24 cellular contexts compared by ENCODE assay signal in genomic region chr14:89731534-89731933, GRCh38.
"Had no signal": no experiment of that assay in that cellular context is flagged by ENCODE, and none has a peak within 500 bp of the region (broad histone marks: within the 10 kb centered on the region; RNA-seq: fewer than 3 reads in every experiment).

No MANE protein-coding gene starts in this region.

- H3K27ac ChIP-seq: lower lobe of right lung, ovary, right atrium auricular region, skin epidermis, suprapubic skin, thoracic aorta, tibial artery, upper lobe of right lung had no signal

- H3K9me3 ChIP-seq: ovary, suprapubic skin had no signal

- H3K4me1 ChIP-seq: lower lobe of right lung, right atrium auricular region, suprapubic skin, tibial artery, upper lobe of right lung had no signal

- DNase-seq: hypothalamus; immature natural killer cell; kidney; left colon; left lung; lower lobe of right lung; mammary epithelial cell; mesenchymal stem cell; naive thymus-derived CD8-positive, alpha-beta T cell; occipital lobe; ovary; stimulated activated CD4-positive, alpha-beta T cell treated with anti-CD3 and anti-CD28 coated beads, Interleukin-4, amount 100 ng/mL, for 24 hours; stimulated activated naive CD4-positive, alpha-beta T cell; tibial artery; trophoblast cell; upper lobe of right lung had no signal

- ATAC-seq: left colon; naive thymus-derived CD8-positive, alpha-beta T cell; sciatic nerve; stimulated activated effector memory CD8-positive, alpha-beta T cell treated with anti-CD3 and anti-CD28 coated beads, Interleukin-12 subunit alpha, Interleukin-12 subunit beta, amount 100 ng/mL, for 72 hours had no signal

- H3K4me3 ChIP-seq: left lung, lower lobe of right lung, ovary, right atrium auricular region, skin epidermis, suprapubic skin, thoracic aorta, tibial artery, upper lobe of right lung had no signal

- FAIRE-seq: islet of Langerhans, kidney, urothelium cell line had no signal

- H3K36me3 ChIP-seq: left lung, lower lobe of right lung, ovary, right atrium auricular region, suprapubic skin, thoracic aorta, tibial artery, upper lobe of right lung had no signal

- H3K27me3 ChIP-seq: left lung, ovary, right atrium auricular region, suprapubic skin, tibial artery, upper lobe of right lung had no signal
